In the genomic region with DNA sequence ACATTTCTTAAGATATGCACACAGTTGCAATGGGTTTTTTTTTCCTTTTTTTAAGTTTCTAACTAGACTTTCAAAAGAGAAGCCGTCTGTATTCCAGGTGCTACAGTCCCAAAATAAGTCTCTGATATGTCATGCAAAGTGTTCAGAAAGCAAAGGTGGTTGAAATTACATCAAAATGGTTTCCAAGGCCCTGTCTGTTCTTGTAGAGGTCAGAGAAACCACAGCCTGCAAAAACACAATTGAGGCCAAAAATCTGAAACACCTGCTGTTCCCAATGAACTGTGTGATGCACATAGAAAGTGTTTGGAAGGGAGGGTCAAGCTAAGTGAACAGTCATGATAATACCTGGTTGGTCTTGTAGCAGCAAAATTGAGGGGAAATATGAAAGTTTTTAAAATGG, we compare ENCODE assay signal across 13 cellular contexts.
DNase-seq lines count a peak whose midpoint lies in the region; ATAC-seq and TF ChIP-seq lines count a peak whose summit lies in the region.
"Had no signal": no experiment of that assay in that cellular context is flagged by ENCODE, and none has a peak within 500 bp of the region (broad histone marks: within the 10 kb centered on the region; RNA-seq: fewer than 3 reads in every experiment).

No MANE protein-coding gene starts in this region.

- H3K27me3 Mint-ChIP-seq in neural progenitor cell (ENCODE audit: insufficient read depth, low read depth), result no peaks in the 10 kb centered on the region

- H3K4me1 ChIP-seq in neural progenitor cell, result peaks cover 37% of the 10 kb centered on the region

- H3K79me2 ChIP-seq in neural progenitor cell (ENCODE audit: low read depth), result no peaks in the 10 kb centered on the region
- H3K79me2 ChIP-seq: hepatocyte had no signal

- H3F3A ChIP-seq in neural progenitor cell (ENCODE audit: low read depth), result peaks cover 26% of the 10 kb centered on the region

- H3K4me3 ChIP-seq in neural progenitor cell, result peak overlapping the region; percentile 20
- H3K4me3 ChIP-seq: hepatocyte, thoracic aorta had no signal

- no peaks in the 10 kb centered on the region for H3K36me3 ChIP-seq in neural progenitor cell
- H3K36me3 ChIP-seq: thoracic aorta had no signal

- no peak overlapping the region for H2AFZ ChIP-seq in neural progenitor cell (replicated peaks)
- H2AFZ ChIP-seq: hepatocyte had no signal

- no peaks in the 10 kb centered on the region for H4K20me1 ChIP-seq in neural progenitor cell (ENCODE audit: low read depth)

- H3K9me3 ChIP-seq in neural progenitor cell (ENCODE audit: low read depth), result no peaks in the 10 kb centered on the region
- H3K9me3 ChIP-seq: thoracic aorta had no signal

- H3K9ac ChIP-seq in neural progenitor cell, result no peak overlapping the region

- H3K27ac Mint-ChIP-seq in neural progenitor cell, result peak overlapping the region; percentile 76

- peak overlapping the region; percentile 68 for H3K4me2 ChIP-seq in neural progenitor cell
- H3K4me2 ChIP-seq: hepatocyte had no signal

- no peaks in the 10 kb centered on the region for H3K27me3 ChIP-seq in neural progenitor cell
- H3K27me3 ChIP-seq: hepatocyte had no signal

- H3K9me3 Mint-ChIP-seq in neural progenitor cell, result peaks cover 3% of the 10 kb centered on the region

- ATAC-seq in GM19023 (IDR thresholded peaks at IDR 0.05; ENCODE audit: unreplicated experiment), result peak; percentile 75
- peak; percentile 95 for ATAC-seq in GM21723 (IDR thresholded peaks at IDR 0.05; ENCODE audit: unreplicated experiment)
- ATAC-seq in HG03175 (IDR thresholded peaks at IDR 0.05; ENCODE audit: unreplicated experiment), result peak; percentile 80
- ATAC-seq: Panc1 had no signal

- no peak for DNase-seq in neural progenitor cell (ENCODE audit: low spot score)
- no peak for DNase-seq in RPMI8226
- no peak for DNase-seq in GM03348 (ENCODE audit: low spot score)
- DNase-seq in activated T-cell treated with anti-CD3 and anti-CD28 coated beads, Interleukin-2, amount 50 U/mL, for 48 hours, result no peak
- DNase-seq: anterior cingulate cortex, Calu3, T1000 had no signal

- H3K4me3 Mint-ChIP-seq in neural progenitor cell, result no peak overlapping the region

- no peak for TF ChIP-seq CTCF in neural progenitor cell (IDR thresholded peaks at IDR 0.05)

- H3K27ac ChIP-seq in neural progenitor cell, result peak overlapping the region; percentile 52
- H3K27ac ChIP-seq: hepatocyte, thoracic aorta had no signal

- H3K36me3 Mint-ChIP-seq in neural progenitor cell, result peaks cover 14% of the 10 kb centered on the region

- H3K4me1 Mint-ChIP-seq in neural progenitor cell, result peaks cover 45% of the 10 kb centered on the region
